22 cellular contexts compared by ENCODE assay signal in the genomic region with DNA sequence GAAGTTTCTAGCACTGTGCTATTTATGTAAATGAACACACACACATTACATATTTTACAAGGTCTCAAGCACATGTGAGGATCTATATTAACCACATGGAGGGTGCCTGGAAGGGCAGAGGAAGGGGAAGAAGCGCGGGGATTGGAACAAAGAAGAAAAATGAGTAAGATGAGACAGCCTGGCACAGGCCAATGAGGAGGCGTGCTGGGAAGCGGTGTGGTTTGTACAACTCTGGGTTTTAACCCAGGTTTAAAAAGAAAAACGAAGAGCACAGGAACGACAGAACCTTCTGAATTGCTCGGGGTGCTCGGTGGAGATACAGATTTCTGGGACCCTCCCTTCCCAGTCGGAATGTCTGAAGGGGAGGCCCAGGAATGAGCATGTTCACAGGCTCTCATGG. TPM values are rescaled to one million over a fixed set of nuclear protein-coding genes. Genes with fewer than 3 reads are reported as not detected.
DNase-seq lines count a peak whose midpoint lies in the region; TF ChIP-seq lines count a peak whose summit lies in the region.
"Had no signal": no experiment of that assay in that cellular context is flagged by ENCODE, and none has a peak within 500 bp of the region (broad histone marks: within the 10 kb centered on the region; RNA-seq: fewer than 3 reads in every experiment).

No MANE protein-coding gene starts in this region.

- H3K4me1 ChIP-seq in Loucy (ENCODE audit: insufficient read depth, low read length, poor library complexity, severe bottlenecking): no peaks in the 10 kb centered on the region
- H3K4me1 ChIP-seq in endodermal cell (ENCODE audit: control insufficient read depth, insufficient read depth, low read length): peaks cover 20% of the 10 kb centered on the region

- DNase-seq in neural crest cell (ENCODE audit: low read depth, low spot score) (no peak), endodermal cell (no peak), NCI-H1436 (lab: John Stamatoyannopoulos, UW) (no peak), DMS79 (lab: John Stamatoyannopoulos, UW) (no peak)
- no peak for DNase-seq in activated CD4-positive, alpha-beta T cell treated with anti-CD3 and anti-CD28 coated beads, Interleukin-2, amount 50 U/mL, for 48 hours
- DNase-seq: CD8-positive, alpha-beta memory T cell; DMS 273 treated with DMSO at 0.1 percent for 48 hours; DMS79 treated with DMSO at 0.1 percent for 48 hours; GF-D8; GOT3; NCI-H1092 treated with DMSO at 0.1 percent for 48 hours; NCI-H1436 treated with DMSO at 0.1 percent for 48 hours; NCI-H187 treated with DMSO at 0.1 percent for 48 hours; NCI-H69; Right ventricle myocardium superior; RPMI8226 had no signal

- no peak overlapping the region for H3K9ac ChIP-seq in Loucy (ENCODE audit: low read depth, low read length, poor library complexity, severe bottlenecking)
- H3K9ac ChIP-seq in endodermal cell (ENCODE audit: extremely low read depth, low read length, poor library complexity, severe bottlenecking): no peak overlapping the region
- H3K9ac ChIP-seq: KMS-11 had no signal

- no peaks in the 10 kb centered on the region for H3K9me3 Mint-ChIP-seq in brain
- no peaks in the 10 kb centered on the region for H3K9me3 Mint-ChIP-seq in neural crest cell
- no peaks in the 10 kb centered on the region for H3K9me3 Mint-ChIP-seq in endodermal cell
- H3K9me3 Mint-ChIP-seq: CD8-positive, alpha-beta memory T cell; IgD-negative memory B cell had no signal

- H3K27ac Mint-ChIP-seq in brain: peak overlapping the region in 4 of 5 experiments; percentile 3 to 87 (median 63)
- H3K27ac Mint-ChIP-seq in neural crest cell (ENCODE audit: unreplicated experiment): peak overlapping the region; percentile 9
- H3K27ac Mint-ChIP-seq in endodermal cell: no peak overlapping the region
- H3K27ac Mint-ChIP-seq: CD14-positive monocyte; CD8-positive, alpha-beta memory T cell had no signal

- 91 to 93% methylated on average over 8 to 9 of the region's 9 CpGs for WGBS in endodermal cell (ENCODE audit: insufficient coverage in 1 of 2, insufficient read length in 1 of 2), 2 experiments

- H3K4me3 ChIP-seq in Loucy (ENCODE audit: low read length, poor library complexity, severe bottlenecking) (no peak overlapping the region), endodermal cell (ENCODE audit: low read length) (no peak overlapping the region)
- H3K4me3 ChIP-seq: HAP-1 had no signal

- no peaks in the 10 kb centered on the region for H3K36me3 Mint-ChIP-seq in brain
- no peaks in the 10 kb centered on the region for H3K36me3 Mint-ChIP-seq in neural crest cell (ENCODE audit: low read depth)
- H3K36me3 Mint-ChIP-seq in endodermal cell (ENCODE audit: low read depth): peaks cover 56% of the 10 kb centered on the region
- H3K36me3 Mint-ChIP-seq: CD14-positive monocyte; CD8-positive, alpha-beta memory T cell; IgD-negative memory B cell had no signal

- no peaks in the 10 kb centered on the region for H4K20me1 ChIP-seq in Loucy (ENCODE audit: insufficient read depth, low read length, poor library complexity, severe bottlenecking)

- H3K27me3 Mint-ChIP-seq in brain (peaks cover 19% of the 10 kb centered on the region), neural crest cell (ENCODE audit: low read depth) (peaks cover 36% of the 10 kb centered on the region), endodermal cell (ENCODE audit: insufficient read depth) (no peaks in the 10 kb centered on the region)

- H3K36me3 ChIP-seq in Loucy (ENCODE audit: insufficient read depth, low read length) (no peaks in the 10 kb centered on the region), endodermal cell (ENCODE audit: control insufficient read depth, insufficient read depth, low read length) (peaks cover 75% of the 10 kb centered on the region)
- H3K36me3 ChIP-seq: HAP-1 had no signal

- H3K4me2 ChIP-seq in Loucy (ENCODE audit: low read depth, low read length, poor library complexity, severe bottlenecking): no peak overlapping the region
- H3K4me2 ChIP-seq: KMS-11 had no signal

- no peak for TF ChIP-seq CTCF in Loucy (conservative IDR thresholded peaks at IDR 0.05; ENCODE audit: low read length)
- no peak for TF ChIP-seq CTCF in brain (conservative IDR thresholded peaks at IDR 0.05)
- TF ChIP-seq CTCF in neural crest cell (conservative IDR thresholded peaks at IDR 0.05): no peak
- TF ChIP-seq CTCF in endodermal cell (conservative IDR thresholded peaks at IDR 0.05): no peak

- H3K4me3 Mint-ChIP-seq in brain (peak overlapping the region in 1 of 5 experiments; percentile 32), neural crest cell (no peak overlapping the region), endodermal cell (no peak overlapping the region)
- H3K4me3 Mint-ChIP-seq: CD14-positive monocyte; CD8-positive, alpha-beta memory T cell; IgD-negative memory B cell had no signal

- H3K9me3 ChIP-seq in Loucy (ENCODE audit: insufficient read depth, low read depth, low read length) (no peaks in the 10 kb centered on the region), endodermal cell (ENCODE audit: control insufficient read depth, low read length) (no peaks in the 10 kb centered on the region)
- H3K9me3 ChIP-seq: HAP-1 had no signal

- H3K27me3 ChIP-seq in Loucy (ENCODE audit: insufficient read depth, low read length, poor library complexity, severe bottlenecking) (no peaks in the 10 kb centered on the region), endodermal cell (ENCODE audit: control insufficient read depth, insufficient read depth, low read length, poor library complexity, severe bottlenecking) (no peaks in the 10 kb centered on the region)

- H3F3A ChIP-seq in Loucy (ENCODE audit: low read depth): no peaks in the 10 kb centered on the region

- H3K9me2 ChIP-seq in Loucy (replicated peaks; ENCODE audit: low read depth, low read length): no peaks in the 10 kb centered on the region

- 0 out of 2 replicates have a peak overlapping the region, but pooled peaks have one; percentile 41 for H2AFZ ChIP-seq in Loucy (ENCODE audit: low read length)

- H3K79me2 ChIP-seq in Loucy (ENCODE audit: insufficient read depth, low read length): no peaks in the 10 kb centered on the region

- H3K4me1 Mint-ChIP-seq in brain: peaks cover 78% of the 10 kb centered on the region
- H3K4me1 Mint-ChIP-seq in neural crest cell: peaks cover 21% of the 10 kb centered on the region
- peaks cover 51% of the 10 kb centered on the region for H3K4me1 Mint-ChIP-seq in endodermal cell

- no peak overlapping the region for H3K27ac ChIP-seq in endodermal cell (ENCODE audit: low read depth, low read length)
- H3K27ac ChIP-seq: KMS-11 had no signal

RNA-seq across cellular contexts. Expression of a gene that starts 5.6 kb away (rescaled TPM):
- polyA plus RNA-seq in brain (ENCODE audit: insufficient read depth, low read depth, low replicate concordance): 2.1 TPM
- total RNA-seq in neural crest cell (4.5 and 5.8 TPM in 2 replicates), endodermal cell (100 to 1,000 TPM; 106 to 126 TPM)
- 35.5 TPM for polyA plus RNA-seq in endodermal cell (2013, experiment 1 of 2)
- polyA plus RNA-seq in endodermal cell (2013, experiment 2 of 2): 35.6 TPM
- polyA plus RNA-seq: CD14-positive monocyte; CD8-positive, alpha-beta memory T cell had no signal

RNA-seq across cellular contexts. Expression of a gene that starts 58.7 kb away (rescaled TPM):
- polyA plus RNA-seq in brain (ENCODE audit: insufficient read depth, low read depth, low replicate concordance): 3.1 TPM
- total RNA-seq in neural crest cell: 6.1 and 6.5 TPM in 2 replicates
- total RNA-seq in endodermal cell: 1 to 10 TPM; 4.7 to 5.5 TPM
- polyA plus RNA-seq in endodermal cell (2013, experiment 1 of 2): 4.9 TPM
- polyA plus RNA-seq in endodermal cell (2013, experiment 2 of 2): 4.5 TPM

RNA-seq across cellular contexts. Expression of a gene that starts 59.0 kb away (rescaled TPM):
- 29.4 TPM for polyA plus RNA-seq in brain (ENCODE audit: insufficient read depth, low read depth, low replicate concordance)
- 42.9 and 48.3 TPM in 2 replicates for total RNA-seq in neural crest cell
- total RNA-seq in endodermal cell: 10 to 100 TPM; 54.9 to 58.8 TPM
- 68.9 TPM for polyA plus RNA-seq in endodermal cell (2013, experiment 1 of 2)
- polyA plus RNA-seq in endodermal cell (2013, experiment 2 of 2): 69.4 TPM

Comparison
In these comparisons a context has a peak if more than half of its experiments do, and no peak if none do; other contexts are left out.
1. RNA of a gene that starts 5.6 kb away (total RNA-seq): 106 to 126 TPM in endodermal cell; 4.5 to 5.8 TPM in neural crest cell; every median in the first group is over 10 times any median in the second.